In genomic region chr7:99371376-99371920, GRCh38 we compare ENCODE assay signal across 21 cellular contexts. TPM values are rescaled to one million over a fixed set of nuclear protein-coding genes. Genes with fewer than 3 reads are reported as not detected.
A peak's percentile ranks its signal among the peaks of the same experiment; 100 is the strongest.
DNase-seq lines count a peak whose midpoint lies in the region; ATAC-seq and TF ChIP-seq lines count a peak whose summit lies in the region.
"Had no signal": no experiment of that assay in that cellular context is flagged by ENCODE, and none has a peak within 500 bp of the region (broad histone marks: within the 10 kb centered on the region; RNA-seq: fewer than 3 reads in every experiment).

No MANE protein-coding gene starts in this region.

- H3K27ac Mint-ChIP-seq in natural killer cell (no peak overlapping the region), nephron (no peak overlapping the region), Calu3 (ENCODE audit: unreplicated experiment) (no peak overlapping the region)
- no peak overlapping the region for H3K27ac Mint-ChIP-seq in natural killer cell treated with Interleukin-12 subunit alpha and Interleukin-12 subunit beta and Interleukin-15 and Interleukin-18, amount 100 ng/mL, for 72 hours
- peak overlapping the region; percentile 84 for H3K27ac Mint-ChIP-seq in dendritic cell treated with granulocyte-macrophage colony-stimulating factor and Interleukin-4, amounts not matched to agents 40 ng/mL and 50 ng/mL, for 4 days
- no peak overlapping the region for H3K27ac Mint-ChIP-seq in stimulated activated effector memory CD8-positive, alpha-beta T cell treated with anti-CD3 and anti-CD28 coated beads, Interleukin-12 subunit alpha, Interleukin-12 subunit beta, amount 100 ng/mL, for 72 hours
- H3K27ac Mint-ChIP-seq: activated CD4-positive, alpha-beta memory T cell treated with anti-CD3 and anti-CD28 coated beads, Interleukin-2, amount 10 ng/mL, durations not matched to agents 7 days and 5 days; activated naive CD8-positive, alpha-beta T cell treated with anti-CD3 and anti-CD28 coated beads, Interleukin-2, amount 10 ng/mL, durations not matched to agents 7 days and 5 days had no signal

- H3K36me3 Mint-ChIP-seq in natural killer cell (no peaks in the 10 kb centered on the region), nephron (ENCODE audit: low read depth) (peaks cover 12% of the 10 kb centered on the region), Calu3 (ENCODE audit: insufficient read depth, unreplicated experiment) (peaks cover 59% of the 10 kb centered on the region)
- H3K36me3 Mint-ChIP-seq in natural killer cell treated with Interleukin-12 subunit alpha and Interleukin-12 subunit beta and Interleukin-15 and Interleukin-18, amount 100 ng/mL, for 72 hours: no peaks in the 10 kb centered on the region
- peaks cover 48% of the 10 kb centered on the region for H3K36me3 Mint-ChIP-seq in dendritic cell treated with granulocyte-macrophage colony-stimulating factor and Interleukin-4, amounts not matched to agents 40 ng/mL and 50 ng/mL, for 4 days (ENCODE audit: low read depth)
- peaks cover 53% of the 10 kb centered on the region for H3K36me3 Mint-ChIP-seq in stimulated activated effector memory CD8-positive, alpha-beta T cell treated with anti-CD3 and anti-CD28 coated beads, Interleukin-12 subunit alpha, Interleukin-12 subunit beta, amount 100 ng/mL, for 72 hours

- H3K4me1 Mint-ChIP-seq in natural killer cell: peaks cover 5 to 10% of the 10 kb centered on the region in 2 donors
- peaks cover 0 to 6% of the 10 kb centered on the region in 2 donors for H3K4me1 Mint-ChIP-seq in natural killer cell treated with Interleukin-12 subunit alpha and Interleukin-12 subunit beta and Interleukin-15 and Interleukin-18, amount 100 ng/mL, for 72 hours (ENCODE audit: low read depth in 2 of 2)
- peaks cover 59% of the 10 kb centered on the region for H3K4me1 Mint-ChIP-seq in dendritic cell treated with granulocyte-macrophage colony-stimulating factor and Interleukin-4, amounts not matched to agents 40 ng/mL and 50 ng/mL, for 4 days (ENCODE audit: low read depth)
- H3K4me1 Mint-ChIP-seq in nephron: peaks cover 15% of the 10 kb centered on the region
- H3K4me1 Mint-ChIP-seq in stimulated activated effector memory CD8-positive, alpha-beta T cell treated with anti-CD3 and anti-CD28 coated beads, Interleukin-12 subunit alpha, Interleukin-12 subunit beta, amount 100 ng/mL, for 72 hours: peaks cover 27% of the 10 kb centered on the region
- peaks cover 11% of the 10 kb centered on the region for H3K4me1 Mint-ChIP-seq in Calu3 (ENCODE audit: low read depth, unreplicated experiment)

- no peak for ATAC-seq in natural killer cell
- no peak for ATAC-seq in natural killer cell treated with Interleukin-12 subunit alpha and Interleukin-12 subunit beta and Interleukin-15 and Interleukin-18, amount 100 ng/mL, for 72 hours
- ATAC-seq in stimulated activated effector memory CD8-positive, alpha-beta T cell treated with anti-CD3 and anti-CD28 coated beads, Interleukin-12 subunit alpha, Interleukin-12 subunit beta, amount 100 ng/mL, for 72 hours: no peak
- ATAC-seq: heart left ventricle, K562, left colon had no signal

- CTCF ChIA-PET in Calu3 (lab: Charles Lee): interaction anchor here (0.7 kb wide), 1 partner anchor 22 kb away, joined by 3 read pairs; no protein-coding TSS in a partner anchor

- peak overlapping the region; percentile 31 for H3K4me3 Mint-ChIP-seq in natural killer cell
- no peak overlapping the region for H3K4me3 Mint-ChIP-seq in natural killer cell treated with Interleukin-12 subunit alpha and Interleukin-12 subunit beta and Interleukin-15 and Interleukin-18, amount 100 ng/mL, for 72 hours
- no peak overlapping the region for H3K4me3 Mint-ChIP-seq in dendritic cell treated with granulocyte-macrophage colony-stimulating factor and Interleukin-4, amounts not matched to agents 40 ng/mL and 50 ng/mL, for 4 days
- H3K4me3 Mint-ChIP-seq in nephron: peak overlapping the region in 2 of 3 experiments; percentile 19
- no peak overlapping the region for H3K4me3 Mint-ChIP-seq in stimulated activated effector memory CD8-positive, alpha-beta T cell treated with anti-CD3 and anti-CD28 coated beads, Interleukin-12 subunit alpha, Interleukin-12 subunit beta, amount 100 ng/mL, for 72 hours
- no peak overlapping the region for H3K4me3 Mint-ChIP-seq in Calu3 (ENCODE audit: low read depth, unreplicated experiment)
- H3K4me3 Mint-ChIP-seq: activated CD4-positive, alpha-beta memory T cell treated with anti-CD3 and anti-CD28 coated beads, Interleukin-2, amount 10 ng/mL, durations not matched to agents 7 days and 5 days; activated naive CD8-positive, alpha-beta T cell treated with anti-CD3 and anti-CD28 coated beads, Interleukin-2, amount 10 ng/mL, durations not matched to agents 7 days and 5 days had no signal

- H3K9me3 Mint-ChIP-seq in natural killer cell (no peaks in the 10 kb centered on the region), nephron (no peaks in the 10 kb centered on the region), Calu3 (ENCODE audit: low read depth, unreplicated experiment) (no peaks in the 10 kb centered on the region)
- no peaks in the 10 kb centered on the region for H3K9me3 Mint-ChIP-seq in natural killer cell treated with Interleukin-12 subunit alpha and Interleukin-12 subunit beta and Interleukin-15 and Interleukin-18, amount 100 ng/mL, for 72 hours
- H3K9me3 Mint-ChIP-seq in dendritic cell treated with granulocyte-macrophage colony-stimulating factor and Interleukin-4, amounts not matched to agents 40 ng/mL and 50 ng/mL, for 4 days: no peaks in the 10 kb centered on the region
- no peaks in the 10 kb centered on the region for H3K9me3 Mint-ChIP-seq in stimulated activated effector memory CD8-positive, alpha-beta T cell treated with anti-CD3 and anti-CD28 coated beads, Interleukin-12 subunit alpha, Interleukin-12 subunit beta, amount 100 ng/mL, for 72 hours
- H3K9me3 Mint-ChIP-seq: activated CD4-positive, alpha-beta memory T cell treated with anti-CD3 and anti-CD28 coated beads, Interleukin-2, amount 10 ng/mL, durations not matched to agents 7 days and 5 days; activated naive CD8-positive, alpha-beta T cell treated with anti-CD3 and anti-CD28 coated beads, Interleukin-2, amount 10 ng/mL, durations not matched to agents 7 days and 5 days had no signal

- intact Hi-C loops in natural killer cell (cut with micrococcal nuclease): loop anchor here (5.0 to 10.0 kb wide), 2 partner anchors 36 to 133 kb away; partner anchors contain the start of genes BUD31, PDAP1, ZKSCAN5 and ZNF394
- intact Hi-C loops in dendritic cell treated with granulocyte-macrophage colony-stimulating factor and Interleukin-4, amounts not matched to agents 40 ng/mL and 50 ng/mL, for 4 days (cut with micrococcal nuclease): no loop called here
- intact Hi-C loops in Calu3 (cut with micrococcal nuclease; ENCODE audit: unreplicated experiment): no loop called here

- no peak for TF ChIP-seq CTCF in natural killer cell (IDR thresholded peaks at IDR 0.05)
- TF ChIP-seq CTCF in nephron (IDR thresholded peaks at IDR 0.05; ENCODE audit: unreplicated experiment in 3 of 3): no peak
- no peak for TF ChIP-seq CTCF in Calu3 (IDR thresholded peaks at IDR 0.05; ENCODE audit: unreplicated experiment)

- no peaks in the 10 kb centered on the region for H3K27me3 Mint-ChIP-seq in natural killer cell (ENCODE audit: low read depth in 2 of 2)
- no peaks in the 10 kb centered on the region for H3K27me3 Mint-ChIP-seq in natural killer cell treated with Interleukin-12 subunit alpha and Interleukin-12 subunit beta and Interleukin-15 and Interleukin-18, amount 100 ng/mL, for 72 hours
- H3K27me3 Mint-ChIP-seq in dendritic cell treated with granulocyte-macrophage colony-stimulating factor and Interleukin-4, amounts not matched to agents 40 ng/mL and 50 ng/mL, for 4 days: no peaks in the 10 kb centered on the region
- peaks cover 5% of the 10 kb centered on the region for H3K27me3 Mint-ChIP-seq in nephron (ENCODE audit: low read depth)
- no peaks in the 10 kb centered on the region for H3K27me3 Mint-ChIP-seq in Calu3 (ENCODE audit: unreplicated experiment)
- H3K27me3 Mint-ChIP-seq: activated CD4-positive, alpha-beta memory T cell treated with anti-CD3 and anti-CD28 coated beads, Interleukin-2, amount 10 ng/mL, durations not matched to agents 7 days and 5 days had no signal

- no TSS peak for BruUV-seq in Calu3 (replicated peaks; lab: Mats Ljungman, UMichigan)

- DNase-seq in natural killer cell: no peak
- no peak for DNase-seq in natural killer cell treated with Interleukin-12 subunit alpha and Interleukin-12 subunit beta and Interleukin-15 and Interleukin-18, amount 100 ng/mL, for 72 hours (ENCODE audit: low spot score)
- no peak for DNase-seq in SIG-M5 (lab: John Stamatoyannopoulos, UW)
- DNase-seq in NCI-H187 (lab: John Stamatoyannopoulos, UW): no peak
- DNase-seq in stimulated activated effector memory CD8-positive, alpha-beta T cell treated with anti-CD3 and anti-CD28 coated beads, Interleukin-12 subunit alpha, Interleukin-12 subunit beta, amount 100 ng/mL, for 72 hours (ENCODE audit: low spot score in 2 of 2): no peak
- DNase-seq in Calu3: no peak
- DNase-seq: activated CD4-positive, alpha-beta memory T cell treated with anti-CD3 and anti-CD28 coated beads, Interleukin-2, amount 10 ng/mL, durations not matched to agents 7 days and 5 days; activated effector memory CD4-positive, alpha-beta T cell treated with Interleukin-2 at 50 U/mL for 16 hours; activated naive CD8-positive, alpha-beta T cell treated with anti-CD3 and anti-CD28 coated beads, Interleukin-2, amount 10 ng/mL, durations not matched to agents 7 days and 5 days; activated T-cell treated with anti-CD3 and anti-CD28 coated beads for 4 hours; heart left ventricle; left colon; NCI-H2081 treated with DMSO at 0.1 percent for 48 hours; NCI-H446; ovary; Right ventricle myocardium superior; stimulated activated CD8-positive, alpha-beta memory T cell treated with anti-CD3 and anti-CD28 coated beads, Interleukin-4, amount 100 ng/mL, for 48 hours; SW 1271 had no signal

RNA-seq across cellular contexts. Expression of gene ARPC1B, which starts 3.1 kb away (rescaled TPM):
- total RNA-seq in natural killer cell: 100 to 1,000 TPM; 161 to 184 (median 179) TPM
- total RNA-seq in natural killer cell treated with Interleukin-12 subunit alpha and Interleukin-12 subunit beta and Interleukin-15 and Interleukin-18, amount 100 ng/mL, for 72 hours: 100 to 1,000 TPM; 286 to 366 TPM
- total RNA-seq in Calu3 (2022): 107 and 108 TPM in 2 replicates

RNA-seq across cellular contexts. Expression of gene PDAP1, which starts 36.9 kb away (rescaled TPM):
- total RNA-seq in natural killer cell (10 to 100 TPM; 55.3 to 60.6 (median 59.3) TPM), Calu3 (2022) (83.9 and 87.2 TPM in 2 replicates)
- 100 to 1,000 TPM; 114 to 145 TPM for total RNA-seq in natural killer cell treated with Interleukin-12 subunit alpha and Interleukin-12 subunit beta and Interleukin-15 and Interleukin-18, amount 100 ng/mL, for 72 hours

RNA-seq across cellular contexts. Expression of gene BUD31, which starts 37.3 kb away (rescaled TPM):
- 100 to 1,000 TPM; 145 to 190 (median 187) TPM for total RNA-seq in natural killer cell
- total RNA-seq in natural killer cell treated with Interleukin-12 subunit alpha and Interleukin-12 subunit beta and Interleukin-15 and Interleukin-18, amount 100 ng/mL, for 72 hours: 100 to 1,000 TPM; 145 to 147 TPM
- total RNA-seq in Calu3 (2022): 62.8 and 82.7 TPM in 2 replicates

RNA-seq across cellular contexts. Expression of gene ARPC1A, which starts 45.8 kb away (rescaled TPM):
- total RNA-seq in natural killer cell (10 to 100 TPM; 38.1 to 48.1 (median 47.9) TPM), Calu3 (2022) (146 TPM in 2 replicates)
- total RNA-seq in natural killer cell treated with Interleukin-12 subunit alpha and Interleukin-12 subunit beta and Interleukin-15 and Interleukin-18, amount 100 ng/mL, for 72 hours: 10 to 100 TPM; 72.4 to 88.0 TPM

Comparison
In these comparisons a context has a peak if more than half of its experiments do, and no peak if none do; other contexts are left out.
1. H3K4me3 Mint-ChIP-seq: peak in natural killer cell (single experiment) and nephron (2 of 3); none in natural killer cell treated with Interleukin-12 subunit alpha and Interleukin-12 subunit beta and Interleukin-15 and Interleukin-18, amount 100 ng/mL, for 72 hours (single experiment), dendritic cell treated with granulocyte-macrophage colony-stimulating factor and Interleukin-4, amounts not matched to agents 40 ng/mL and 50 ng/mL, for 4 days (single experiment), stimulated activated effector memory CD8-positive, alpha-beta T cell treated with anti-CD3 and anti-CD28 coated beads, Interleukin-12 subunit alpha, Interleukin-12 subunit beta, amount 100 ng/mL, for 72 hours (single experiment) and Calu3 (single experiment).